1 cellular context compared by ENCODE assay signal in the genomic region with DNA sequence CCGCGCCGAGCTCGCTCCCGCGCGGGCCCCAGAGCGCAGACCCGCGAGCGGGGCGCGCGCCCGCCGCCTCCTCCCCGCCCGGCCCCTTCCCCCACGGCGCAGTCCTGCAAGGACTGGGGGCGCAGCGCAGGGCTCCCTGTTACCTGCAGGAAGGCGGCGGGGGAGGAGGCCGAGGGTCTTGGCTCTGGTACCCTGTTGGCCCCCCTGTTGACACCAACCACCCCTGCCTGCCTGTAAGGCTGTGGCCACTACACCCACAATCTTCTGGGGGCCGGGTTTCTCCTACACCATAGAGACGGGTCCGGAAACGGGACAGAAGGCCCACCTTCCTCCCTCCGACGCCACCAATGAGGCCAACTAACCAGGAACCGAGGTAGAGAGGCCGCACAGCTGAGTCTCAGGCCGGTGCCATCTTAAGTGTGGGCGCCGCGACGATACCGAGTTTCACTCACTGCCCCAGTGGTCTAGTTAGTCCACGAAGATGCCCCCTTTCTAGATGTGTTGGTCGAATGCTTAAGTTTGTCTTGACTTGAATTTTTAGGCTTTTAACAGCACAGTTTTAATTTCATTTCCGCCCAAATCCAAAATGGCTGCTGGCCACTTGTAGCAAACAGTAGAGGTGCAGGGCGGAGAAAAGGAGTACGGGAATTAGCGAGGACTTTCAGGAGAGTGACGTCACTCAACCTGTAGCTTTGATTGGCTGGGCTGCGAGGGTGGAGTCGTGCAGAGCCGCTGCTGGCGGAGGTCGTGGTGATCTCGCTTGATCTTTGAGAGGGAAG.
TF ChIP-seq lines count a peak whose summit lies in the region.

Gene SCYL3, minus strand, starts transcription at position 252 of the 779 bp plus-strand sequence. CDS start 5,056 bp downstream, outside the sequence.

TF ChIP-seq in HepG2, 621 proteins besides CTCF, POLR2A, EP300 and RAD21 (continued from another document and continues in another):
- TF ChIP-seq ZBTB7B (CRISPR knock-in tag; IDR thresholded peaks at IDR 0.05): no peak; the same call in 1 of the 2 replicates
- TF ChIP-seq TGIF2 (CRISPR knock-in tag; IDR thresholded peaks at IDR 0.05): peak; percentile 71; the same call in 1 of the 2 replicates
- TF ChIP-seq ZSCAN21 (CRISPR knock-in tag; IDR thresholded peaks at IDR 0.05; ENCODE audit: borderline replicate concordance): peak; percentile 41; the same call in 1 of the 2 replicates
- TF ChIP-seq, protein P1, sequence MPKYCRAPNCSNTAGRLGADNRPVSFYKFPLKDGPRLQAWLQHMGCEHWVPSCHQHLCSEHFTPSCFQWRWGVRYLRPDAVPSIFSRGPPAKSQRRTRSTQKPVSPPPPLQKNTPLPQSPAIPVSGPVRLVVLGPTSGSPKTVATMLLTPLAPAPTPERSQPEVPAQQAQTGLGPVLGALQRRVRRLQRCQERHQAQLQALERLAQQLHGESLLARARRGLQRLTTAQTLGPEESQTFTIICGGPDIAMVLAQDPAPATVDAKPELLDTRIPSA (CRISPR knock-in tag; IDR thresholded peaks at IDR 0.05; ENCODE audit: borderline replicate concordance): no peak
- no peak for TF ChIP-seq FOXA1 (IDR thresholded peaks at IDR 0.05)
- peak; percentile 4; the same call in 1 of the 2 replicates for TF ChIP-seq FOXA1 (CRISPR knock-in tag; IDR thresholded peaks at IDR 0.05)
- TF ChIP-seq MTF2 (CRISPR knock-in tag; IDR thresholded peaks at IDR 0.05; ENCODE audit: borderline replicate concordance): no peak
- 0 out of 2 replicates have a peak, but pooled peaks have one; percentile 34 for TF ChIP-seq NCOA1 (CRISPR knock-in tag; IDR thresholded peaks at IDR 0.05)
- TF ChIP-seq ZNF441 (CRISPR knock-in tag; IDR thresholded peaks at IDR 0.05; ENCODE audit: borderline replicate concordance): peak; percentile 73
- TF ChIP-seq PPARG (CRISPR knock-in tag; conservative IDR thresholded peaks at IDR 0.05): no peak
- TF ChIP-seq NFKBIZ (CRISPR knock-in tag; IDR thresholded peaks at IDR 0.05): 0 out of 2 replicates have a peak, but pooled peaks have one; percentile 19
- TF ChIP-seq ZNF331 (CRISPR knock-in tag; IDR thresholded peaks at IDR 0.05): no peak; the same call in 1 of the 2 replicates
- TF ChIP-seq, protein P2, sequence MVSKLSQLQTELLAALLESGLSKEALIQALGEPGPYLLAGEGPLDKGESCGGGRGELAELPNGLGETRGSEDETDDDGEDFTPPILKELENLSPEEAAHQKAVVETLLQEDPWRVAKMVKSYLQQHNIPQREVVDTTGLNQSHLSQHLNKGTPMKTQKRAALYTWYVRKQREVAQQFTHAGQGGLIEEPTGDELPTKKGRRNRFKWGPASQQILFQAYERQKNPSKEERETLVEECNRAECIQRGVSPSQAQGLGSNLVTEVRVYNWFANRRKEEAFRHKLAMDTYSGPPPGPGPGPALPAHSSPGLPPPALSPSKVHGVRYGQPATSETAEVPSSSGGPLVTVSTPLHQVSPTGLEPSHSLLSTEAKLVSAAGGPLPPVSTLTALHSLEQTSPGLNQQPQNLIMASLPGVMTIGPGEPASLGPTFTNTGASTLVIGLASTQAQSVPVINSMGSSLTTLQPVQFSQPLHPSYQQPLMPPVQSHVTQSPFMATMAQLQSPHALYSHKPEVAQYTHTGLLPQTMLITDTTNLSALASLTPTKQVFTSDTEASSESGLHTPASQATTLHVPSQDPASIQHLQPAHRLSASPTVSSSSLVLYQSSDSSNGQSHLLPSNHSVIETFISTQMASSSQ (IDR thresholded peaks at IDR 0.05; ENCODE audit: low read depth): 0 out of 2 replicates have a peak, but pooled peaks have one; percentile 45
- TF ChIP-seq, protein P2 (CRISPR knock-in tag; IDR thresholded peaks at IDR 0.05; ENCODE audit: borderline replicate concordance): no peak; the same call in 1 of the 2 replicates
- TF ChIP-seq ZNF18 (CRISPR knock-in tag; IDR thresholded peaks at IDR 0.05; ENCODE audit: insufficient replicate concordance): no peak
- peak; percentile 64; the same call in 1 of the 2 replicates for TF ChIP-seq LCORL (IDR thresholded peaks at IDR 0.05)
- no peak for TF ChIP-seq LCORL (CRISPR knock-in tag; IDR thresholded peaks at IDR 0.05)
- peak; percentile 71 for TF ChIP-seq HMGXB3 (CRISPR knock-in tag; IDR thresholded peaks at IDR 0.05; ENCODE audit: borderline replicate concordance)
- no peak for TF ChIP-seq ZFP36L1 (CRISPR knock-in tag; IDR thresholded peaks at IDR 0.05)
- no peak for TF ChIP-seq ZNF24 (IDR thresholded peaks at IDR 0.05)
- TF ChIP-seq ZC3H4 (CRISPR knock-in tag; IDR thresholded peaks at IDR 0.05; ENCODE audit: borderline replicate concordance): no peak
- TF ChIP-seq SMARCC2 (IDR thresholded peaks at IDR 0.05): no peak
- TF ChIP-seq SP1 (IDR thresholded peaks at IDR 0.05): no peak
- TF ChIP-seq SP1 (CRISPR knock-in tag; IDR thresholded peaks at IDR 0.05): peak; percentile 48
- TF ChIP-seq RFX1 (IDR thresholded peaks at IDR 0.05): no peak
- TF ChIP-seq, protein P3, sequence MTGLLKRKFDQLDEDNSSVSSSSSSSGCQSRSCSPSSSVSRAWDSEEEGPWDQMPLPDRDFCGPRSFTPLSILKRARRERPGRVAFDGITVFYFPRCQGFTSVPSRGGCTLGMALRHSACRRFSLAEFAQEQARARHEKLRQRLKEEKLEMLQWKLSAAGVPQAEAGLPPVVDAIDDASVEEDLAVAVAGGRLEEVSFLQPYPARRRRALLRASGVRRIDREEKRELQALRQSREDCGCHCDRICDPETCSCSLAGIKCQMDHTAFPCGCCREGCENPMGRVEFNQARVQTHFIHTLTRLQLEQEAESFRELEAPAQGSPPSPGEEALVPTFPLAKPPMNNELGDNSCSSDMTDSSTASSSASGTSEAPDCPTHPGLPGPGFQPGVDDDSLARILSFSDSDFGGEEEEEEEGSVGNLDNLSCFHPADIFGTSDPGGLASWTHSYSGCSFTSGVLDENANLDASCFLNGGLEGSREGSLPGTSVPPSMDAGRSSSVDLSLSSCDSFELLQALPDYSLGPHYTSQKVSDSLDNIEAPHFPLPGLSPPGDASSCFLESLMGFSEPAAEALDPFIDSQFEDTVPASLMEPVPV (CRISPR knock-in tag; IDR thresholded peaks at IDR 0.05): peak; percentile 10; the same call in 1 of the 2 replicates
- peak; percentile 47; the same call in 1 of the 2 replicates for TF ChIP-seq SNAPC4 (CRISPR knock-in tag; IDR thresholded peaks at IDR 0.05)
- TF ChIP-seq GPN1 (CRISPR knock-in tag; IDR thresholded peaks at IDR 0.05; ENCODE audit: borderline replicate concordance): no peak
- peak; percentile 99 for TF ChIP-seq ATF7 (IDR thresholded peaks at IDR 0.05)
- TF ChIP-seq ATF7 (CRISPR knock-in tag; IDR thresholded peaks at IDR 0.05): peak; percentile 74; the same call in 1 of the 2 replicates
- 0 out of 2 replicates have a peak, but pooled peaks have one; percentile 11 for TF ChIP-seq MIXL1 (CRISPR knock-in tag; IDR thresholded peaks at IDR 0.05)
- no peak for TF ChIP-seq ZBTB46 (CRISPR knock-in tag; IDR thresholded peaks at IDR 0.05; ENCODE audit: borderline replicate concordance)
- no peak for TF ChIP-seq SOX6 (IDR thresholded peaks at IDR 0.05)
- peak; percentile 60 for TF ChIP-seq SOX6 (CRISPR knock-in tag; IDR thresholded peaks at IDR 0.05)
- TF ChIP-seq CENPX (CRISPR knock-in tag; IDR thresholded peaks at IDR 0.05): no peak
